1 cellular context compared by ENCODE assay signal in the genomic region with DNA sequence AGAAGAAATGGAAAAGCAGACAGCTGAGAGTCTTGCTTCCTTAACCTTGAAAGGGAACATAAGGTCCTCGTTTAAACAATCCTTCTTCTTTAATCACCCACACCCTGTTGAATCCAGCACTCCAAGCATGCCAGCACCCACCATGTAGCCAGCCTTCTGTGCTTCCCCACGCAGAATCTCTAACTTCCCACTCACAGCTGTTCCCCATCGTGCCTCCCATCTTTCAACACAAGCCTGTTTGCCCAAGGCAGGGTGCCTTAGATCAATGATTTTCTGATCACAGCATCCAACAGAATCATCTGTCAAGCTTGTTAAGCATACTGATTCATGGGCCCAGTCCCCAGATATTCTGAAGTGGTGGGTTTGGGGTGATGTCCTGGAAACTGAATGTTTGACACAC.
TF ChIP-seq lines count a peak whose summit lies in the region.

No MANE protein-coding gene starts in this region.

TF ChIP-seq in H1, 55 proteins besides CTCF, POLR2A, EP300 and RAD21 (continued from another document):
- TF ChIP-seq MAFK (IDR thresholded peaks at IDR 0.05; ENCODE audit: low read depth, low read length) (no peak), HDAC2 (IDR thresholded peaks at IDR 0.05; ENCODE audit: borderline replicate concordance in 1 of 2, low read depth in 2 of 2, low read length in 2 of 2) (no peak), FOSL1 (IDR thresholded peaks at IDR 0.05; ENCODE audit: insufficient read depth, low read depth, low read length) (no peak), POU5F1 (IDR thresholded peaks at IDR 0.05; ENCODE audit: low read depth, low read length) (no peak)
